Comparison of ENCODE assay signal across 21 cellular contexts in genomic region chr22:32571764-32572163, GRCh38.
"Had no signal": no experiment of that assay in that cellular context is flagged by ENCODE, and none has a peak within 500 bp of the region (broad histone marks: within the 10 kb centered on the region; RNA-seq: fewer than 3 reads in every experiment).

No MANE protein-coding gene starts in this region.

- H3K4me3 Mint-ChIP-seq: naive B cell; nephron; stimulated activated effector memory CD8-positive, alpha-beta T cell treated with anti-CD3 and anti-CD28 coated beads, Interleukin-12 subunit alpha, Interleukin-12 subunit beta, amount 100 ng/mL, for 72 hours had no signal

- H3K36me3 Mint-ChIP-seq: stimulated activated effector memory CD8-positive, alpha-beta T cell treated with anti-CD3 and anti-CD28 coated beads, Interleukin-12 subunit alpha, Interleukin-12 subunit beta, amount 100 ng/mL, for 72 hours had no signal

- H3K9me3 Mint-ChIP-seq: nephron had no signal

- H3K4me3 ChIP-seq: colonic mucosa, esophagus muscularis mucosa, gastrocnemius medialis, heart right ventricle, pancreas, suprapubic skin, thyroid gland, upper lobe of left lung had no signal

- H3K9me3 ChIP-seq: colonic mucosa, esophagus muscularis mucosa, gastrocnemius medialis, heart right ventricle, pancreas, suprapubic skin, thyroid gland, upper lobe of left lung had no signal

- H3K4me1 ChIP-seq: colonic mucosa, gastrocnemius medialis, pancreas had no signal

- H3K27ac Mint-ChIP-seq: naive B cell; nephron; progenitor cell of endocrine pancreas; stimulated activated effector memory CD8-positive, alpha-beta T cell treated with anti-CD3 and anti-CD28 coated beads, Interleukin-12 subunit alpha, Interleukin-12 subunit beta, amount 100 ng/mL, for 72 hours had no signal

- H3K36me3 ChIP-seq: colonic mucosa, esophagus muscularis mucosa, gastrocnemius medialis, heart right ventricle, pancreas, suprapubic skin, thyroid gland, upper lobe of left lung had no signal

- H3K27me3 ChIP-seq: colonic mucosa, esophagus muscularis mucosa, gastrocnemius medialis, heart right ventricle, pancreas, suprapubic skin, thyroid gland, upper lobe of left lung had no signal

- H3K4me1 Mint-ChIP-seq: naive B cell had no signal

- DNase-seq: colonic mucosa; effector CD4-positive, alpha-beta T cell; gastrocnemius medialis; heart right ventricle; hypothalamus; kidney glomerular epithelial cell; mesendoderm; naive B cell; occipital lobe; pancreas; right cardiac atrium; stimulated activated CD4-positive, alpha-beta T cell treated with anti-CD3 and anti-CD28 coated beads, Interleukin-4, amount 100 ng/mL, for 1 hour; stimulated activated CD8-positive, alpha-beta memory T cell treated with anti-CD3 and anti-CD28 coated beads, Interleukin-4, amount 100 ng/mL, for 48 hours; stimulated activated naive CD8-positive, alpha-beta T cell treated with anti-CD3 and anti-CD28 coated beads, Interleukin-15, Interleukin-2, amounts not matched to agents 100 U/mL and 50 U/mL, for 24 hours; thyroid gland; upper lobe of left lung had no signal

- ATAC-seq: gastrocnemius medialis; heart right ventricle; pancreas; right cardiac atrium; stimulated activated effector memory CD8-positive, alpha-beta T cell treated with anti-CD3 and anti-CD28 coated beads, Interleukin-12 subunit alpha, Interleukin-12 subunit beta, amount 100 ng/mL, for 72 hours; stimulated activated naive CD8-positive, alpha-beta T cell treated with anti-CD3 and anti-CD28 coated beads, Interleukin-15, Interleukin-2, amounts not matched to agents 100 U/mL and 50 U/mL, for 24 hours had no signal

- H3K27ac ChIP-seq: colonic mucosa, gastrocnemius medialis, pancreas, suprapubic skin, thyroid gland had no signal
